ENCODE assay signal across 11 cellular contexts in the genomic region with DNA sequence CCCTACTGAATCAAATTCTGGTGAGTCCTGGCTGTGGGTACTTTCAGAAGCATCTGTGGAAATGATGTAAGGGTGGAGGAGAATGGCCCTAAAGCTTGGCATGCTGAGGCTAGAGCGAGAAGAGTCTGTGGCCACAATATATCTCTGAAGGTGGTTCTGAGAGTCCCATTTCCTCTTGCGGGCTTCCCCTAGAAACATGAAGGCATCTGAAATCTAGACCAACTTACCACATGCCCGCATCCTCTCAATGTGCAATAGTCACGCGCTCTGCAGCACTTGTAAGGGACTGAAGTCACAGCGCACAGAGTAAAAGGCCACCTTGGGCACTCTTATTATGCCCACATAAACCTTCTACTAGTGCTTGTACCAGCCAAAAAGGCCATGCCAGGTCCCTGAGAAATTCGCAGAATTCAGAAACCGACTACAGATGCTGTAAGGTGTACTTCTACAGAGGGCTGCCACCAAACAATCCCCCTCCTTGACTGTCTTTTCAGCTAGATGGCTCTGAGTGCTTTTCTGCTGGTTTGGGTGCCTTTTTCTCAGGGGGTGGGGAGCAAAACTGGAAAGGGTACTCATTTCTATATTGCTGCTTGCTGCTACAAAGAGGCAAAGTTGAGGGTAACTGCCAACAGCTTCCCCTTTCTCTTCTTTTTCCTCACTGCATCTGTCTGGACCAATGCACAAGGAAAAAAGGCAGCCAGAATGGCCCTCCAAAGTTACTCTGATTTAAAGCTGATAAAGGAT.
DNase-seq lines count a peak whose midpoint lies in the region; ATAC-seq and TF ChIP-seq lines count a peak whose summit lies in the region.
"Had no signal": no experiment of that assay in that cellular context is flagged by ENCODE, and none has a peak within 500 bp of the region (broad histone marks: within the 10 kb centered on the region; RNA-seq: fewer than 3 reads in every experiment).

No MANE protein-coding gene starts in this region.

- H3K27ac ChIP-seq in ascending aorta = no peak overlapping the region
- H3K27ac ChIP-seq: A549, left lung had no signal

- H3K27me3 ChIP-seq in ascending aorta (no peaks in the 10 kb centered on the region), BE2C (no peaks in the 10 kb centered on the region)
- H3K27me3 ChIP-seq: left lung had no signal

- peaks cover 5% of the 10 kb centered on the region for H3K9me3 ChIP-seq in mucosa of descending colon
- peaks cover 0 to 4% of the 10 kb centered on the region in 2 donors for H3K9me3 ChIP-seq in ascending aorta
- H3K9me3 ChIP-seq in BE2C = no peaks in the 10 kb centered on the region

- H3K4me1 ChIP-seq in mucosa of descending colon (ENCODE audit: low read depth) = no peaks in the 10 kb centered on the region
- no peaks in the 10 kb centered on the region for H3K4me1 ChIP-seq in ascending aorta
- H3K4me1 ChIP-seq in BE2C = no peaks in the 10 kb centered on the region
- H3K4me1 ChIP-seq: A549, left lung had no signal

- no peak overlapping the region for H3K4me3 ChIP-seq in mucosa of descending colon
- H3K4me3 ChIP-seq in ascending aorta = no peak overlapping the region
- no peak overlapping the region for H3K4me3 ChIP-seq in BE2C (ENCODE audit: low read depth, low read length)
- H3K4me3 ChIP-seq: A549, left lung had no signal

- intact Hi-C loops in mucosa of descending colon (cut with DNase I, micrococcal nuclease) (no loop called here), ascending aorta (cut with DNase I) (no loop called here)

- DNase-seq in activated CD4-positive, alpha-beta T cell treated with anti-CD3 and anti-CD28 coated beads for 48 hours = peak; percentile 25
- DNase-seq in activated CD4-positive, alpha-beta T cell treated with anti-CD3 and anti-CD28 coated beads, Interleukin-2, amount 50 U/mL, for 4 hours = no peak
- DNase-seq in mucosa of descending colon (no peak), ascending aorta (ENCODE audit: low spot score in 2 of 2) (no peak), DMS79 (lab: John Stamatoyannopoulos, UW) (no peak), BE2C (no peak)
- DNase-seq: effector CD4-positive, alpha-beta T cell; left lung had no signal

- ATAC-seq in GM21528 (IDR thresholded peaks at IDR 0.05; ENCODE audit: low FRiP score, unreplicated experiment) = peak; percentile 100
- peak; percentile 99 for ATAC-seq in HG03439 (IDR thresholded peaks at IDR 0.05; ENCODE audit: unreplicated experiment)
- peak; percentile 17 for ATAC-seq in mucosa of descending colon
- ATAC-seq: A549, left lung had no signal

- no peak for TF ChIP-seq CTCF in mucosa of descending colon (IDR thresholded peaks at IDR 0.05)
- no peak for TF ChIP-seq CTCF in ascending aorta (IDR thresholded peaks at IDR 0.05)
- TF ChIP-seq CTCF in BE2C (IDR thresholded peaks at IDR 0.05; ENCODE audit: low read depth, low read length) = no peak

- no peaks in the 10 kb centered on the region for H3K36me3 ChIP-seq in mucosa of descending colon (ENCODE audit: low read depth)
- H3K36me3 ChIP-seq in ascending aorta = no peaks in the 10 kb centered on the region
- no peaks in the 10 kb centered on the region for H3K36me3 ChIP-seq in BE2C

Comparison
In these comparisons a context has a peak if more than half of its experiments do, and no peak if none do; other contexts are left out.
1. ATAC-seq: peak in every context shown above with its lines; median percentile 100 in GM21528; 99 in HG03439; 17 in mucosa of descending colon.